8 cellular contexts compared by ENCODE assay signal in the genomic region with DNA sequence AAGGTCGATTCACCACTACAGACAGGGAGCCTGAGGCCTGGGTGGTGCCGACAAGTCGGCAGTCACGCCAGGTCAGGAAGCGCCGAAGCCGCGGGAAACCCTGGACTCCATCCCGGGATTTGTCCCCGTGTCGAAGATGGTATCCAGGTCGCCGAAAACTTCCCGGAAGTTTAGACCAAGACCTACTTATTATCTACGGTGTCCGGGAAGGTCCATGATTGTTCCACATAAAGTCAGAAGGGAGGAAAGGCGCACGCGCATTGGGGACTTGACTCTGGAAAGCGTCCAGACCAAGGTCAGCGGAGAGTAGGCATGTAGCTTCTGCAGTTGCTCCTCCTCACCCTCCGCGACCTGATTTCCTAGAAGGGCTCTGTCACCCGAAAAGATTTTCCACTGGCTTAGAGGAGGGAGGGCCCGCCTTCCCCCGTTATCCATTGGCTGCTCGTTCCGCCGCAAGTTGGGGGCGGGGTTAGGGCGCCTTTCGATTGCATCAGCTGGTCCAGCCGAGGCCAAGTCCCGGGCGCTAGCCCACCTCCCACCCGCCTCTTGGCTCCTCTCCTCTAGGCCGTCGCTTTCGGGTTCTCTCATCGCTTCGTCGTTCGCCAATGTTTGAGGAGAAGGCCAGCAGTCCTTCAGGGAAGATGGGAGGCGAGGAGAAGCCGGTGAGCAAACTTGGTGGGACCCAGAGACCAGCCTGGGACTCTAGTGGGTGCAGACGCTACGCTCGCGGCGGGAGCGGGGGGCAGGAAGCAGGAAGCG. TPM values are rescaled to one million over a fixed set of nuclear protein-coding genes. Genes with fewer than 3 reads are reported as not detected.
DNase-seq lines count a peak whose midpoint lies in the region; ATAC-seq, FAIRE-seq and TF ChIP-seq lines count a peak whose summit lies in the region.

A gene (plus strand): TSS at position 484 of the 759 bp plus-strand sequence. CDS start 122 bp downstream, at position 606.

- no peaks in the 10 kb centered on the region for H3K4me1 ChIP-seq in BE2C

- peak within 1 kb of the TSS; percentile 93 for H3K4me3 ChIP-seq in BE2C (ENCODE audit: low read depth, low read length)
- peak within 1 kb of the TSS; percentile 89 for H3K4me3 ChIP-seq in choroid plexus epithelial cell (ENCODE audit: low read depth, low read length)
- peak within 1 kb of the TSS; percentile 79 for H3K4me3 ChIP-seq in kidney epithelial cell (ENCODE audit: low read depth, low read length)

- DNase-seq in BE2C (peak; percentile 98), GM19239 (ENCODE audit: insufficient read length, low spot score) (peak; percentile 84), NCI-H510A treated with DMSO at 0.1 percent for 48 hours (lab: John Stamatoyannopoulos, UW) (peak; percentile 99), choroid plexus epithelial cell (ENCODE audit: low read depth) (peak; percentile 100), kidney epithelial cell (ENCODE audit: low read depth) (peak; percentile 100)
- peak; percentile 86 to 89 for DNase-seq in activated CD4-positive, alpha-beta T cell treated with anti-CD3 and anti-CD28 coated beads for 24 hours (ENCODE audit: low read depth in 2 of 2)
- DNase-seq in stimulated activated CD4-positive, alpha-beta T cell treated with anti-CD3 and anti-CD28 coated beads, Interleukin-15, amount 100 ng/mL, for 48 hours (ENCODE audit: low read depth in 2 of 2), result peak; percentile 91

- ATAC-seq in HG03442 (IDR thresholded peaks at IDR 0.05; ENCODE audit: unreplicated experiment), result peak; percentile 93

- TF ChIP-seq CTCF in BE2C (IDR thresholded peaks at IDR 0.05; ENCODE audit: low read depth, low read length) (no peak), choroid plexus epithelial cell (conservative IDR thresholded peaks at IDR 0.05; ENCODE audit: low read depth, low read length) (no peak), kidney epithelial cell (IDR thresholded peaks at IDR 0.05; ENCODE audit: insufficient read depth, low read length, poor library complexity, severe bottlenecking) (no peak)

- FAIRE-seq in GM19239 (lab: Jason Lieb, UNC), result peak; percentile 91

- H3K36me3 ChIP-seq in BE2C (peaks cover 28% of the 10 kb centered on the region), kidney epithelial cell (ENCODE audit: control insufficient read depth, insufficient read depth, low read length) (no peaks in the 10 kb centered on the region)

- no peaks in the 10 kb centered on the region for H3K9me3 ChIP-seq in BE2C

- H3K27me3 ChIP-seq in BE2C (no peaks in the 10 kb centered on the region), kidney epithelial cell (ENCODE audit: control insufficient read depth, insufficient read depth, low read length) (no peaks in the 10 kb centered on the region)

RNA-seq across cellular contexts. Expression of the gene that starts here (rescaled TPM):
- 246 TPM for polyA plus RNA-seq in BE2C (2012; ENCODE audit: insufficient read depth, insufficient read length, low read depth)
- total RNA-seq in kidney epithelial cell, result 314 and 320 TPM in 2 replicates

Comparison
In these comparisons a context has a peak if more than half of its experiments do, and no peak if none do; other contexts are left out.
1. Peak in every context shown above with its lines: DNase-seq, ATAC-seq and H3K4me3 ChIP-seq.